1 cellular context compared by ENCODE assay signal in the genomic region with DNA sequence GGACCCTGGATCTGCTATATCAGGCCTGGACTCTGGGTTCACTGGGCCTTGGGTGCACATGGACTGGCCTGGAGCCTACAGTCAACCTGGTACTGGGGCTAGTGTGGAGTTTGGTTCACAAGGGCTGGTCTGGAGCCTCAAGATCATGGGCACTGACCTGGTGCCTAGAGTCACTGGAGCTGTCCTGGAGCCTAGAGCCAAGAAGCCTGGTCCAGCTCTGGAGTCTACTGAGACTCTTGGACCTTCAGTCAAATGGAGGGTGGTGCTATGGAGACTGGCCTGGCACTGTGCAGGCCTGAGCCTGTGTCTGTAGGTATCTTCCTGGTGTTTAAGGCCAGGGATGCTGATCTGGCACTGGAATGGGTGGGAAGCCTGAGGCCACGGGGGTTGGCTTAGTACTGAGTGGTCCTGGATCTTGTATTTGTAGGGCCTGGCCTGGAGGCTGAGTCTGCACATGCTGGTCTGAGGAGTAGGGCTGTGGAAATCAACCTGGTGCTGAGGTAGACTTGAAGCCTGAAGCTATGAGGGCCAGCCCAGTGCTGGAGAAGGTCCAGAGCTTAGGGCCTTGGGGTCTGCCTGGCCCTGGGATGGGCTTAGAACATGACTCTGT.
TF ChIP-seq lines count a peak whose summit lies in the region.

No MANE protein-coding gene starts in this region.

TF ChIP-seq in SK-N-SH, 30 proteins besides CTCF, POLR2A, EP300 and RAD21 (continued from another document):
- no peak for TF ChIP-seq TAF1 (IDR thresholded peaks at IDR 0.05; ENCODE audit: borderline replicate concordance, low read depth, low read length)
- TF ChIP-seq, protein P1, sequence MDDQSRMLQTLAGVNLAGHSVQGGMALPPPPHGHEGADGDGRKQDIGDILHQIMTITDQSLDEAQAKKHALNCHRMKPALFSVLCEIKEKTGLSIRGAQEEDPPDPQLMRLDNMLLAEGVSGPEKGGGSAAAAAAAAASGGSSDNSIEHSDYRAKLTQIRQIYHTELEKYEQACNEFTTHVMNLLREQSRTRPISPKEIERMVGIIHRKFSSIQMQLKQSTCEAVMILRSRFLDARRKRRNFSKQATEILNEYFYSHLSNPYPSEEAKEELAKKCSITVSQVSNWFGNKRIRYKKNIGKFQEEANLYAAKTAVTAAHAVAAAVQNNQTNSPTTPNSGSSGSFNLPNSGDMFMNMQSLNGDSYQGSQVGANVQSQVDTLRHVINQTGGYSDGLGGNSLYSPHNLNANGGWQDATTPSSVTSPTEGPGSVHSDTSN (IDR thresholded peaks at IDR 0.05): no peak
- TF ChIP-seq NFIC (IDR thresholded peaks at IDR 0.05; ENCODE audit: borderline replicate concordance): no peak
- no peak for TF ChIP-seq SMC3 (IDR thresholded peaks at IDR 0.05; ENCODE audit: low read depth, low read length)
- no peak for TF ChIP-seq JUND (IDR thresholded peaks at IDR 0.05)
- TF ChIP-seq RFX5 (IDR thresholded peaks at IDR 0.05; ENCODE audit: low read length): no peak
- no peak for TF ChIP-seq FOSL2 (IDR thresholded peaks at IDR 0.05; ENCODE audit: borderline replicate concordance, low read depth)
- TF ChIP-seq ELF1 (IDR thresholded peaks at IDR 0.05): no peak
